ENCODE assay signal across 7 cellular contexts in genomic region chr17:1399366-1399678, GRCh38. TPM values are rescaled to one million over a fixed set of nuclear protein-coding genes. Genes with fewer than 3 reads are reported as not detected.
DNase-seq lines count a peak whose midpoint lies in the region; ATAC-seq and TF ChIP-seq lines count a peak whose summit lies in the region.

No MANE protein-coding gene starts in this region.

- 0% methylated on average over 21 of the region's 21 CpGs for WGBS in heart right ventricle, 2 donors

- H3K27ac ChIP-seq in heart right ventricle (peak overlapping the region; percentile 90 to 97 (median 96)), gastrocnemius medialis (peak overlapping the region; percentile 96 to 100 (median 98))

- ATAC-seq in GM19372 (IDR thresholded peaks at IDR 0.05; ENCODE audit: low read depth, unreplicated experiment) (peak; percentile 13), HG03135 (IDR thresholded peaks at IDR 0.05; ENCODE audit: unreplicated experiment) (peak; percentile 12), heart right ventricle (peak in 7 of 8 donors; percentile 36 to 72 (median 59)), gastrocnemius medialis (peak; percentile 10 to 22), GM19397 (IDR thresholded peaks at IDR 0.05; ENCODE audit: unreplicated experiment) (no peak)
- peak; percentile 28 for ATAC-seq in activated T-helper 17 cell treated with anti-CD3 and anti-CD28 coated beads, Interleukin-2, amount 50 U/mL, for 72 hours (replicated peaks)

- H3K4me3 Mint-ChIP-seq in activated T-helper 17 cell treated with anti-CD3 and anti-CD28 coated beads, Interleukin-2, amount 50 U/mL, for 72 hours, result peak overlapping the region; percentile 100

- peaks cover 11% of the 10 kb centered on the region for H3K4me1 Mint-ChIP-seq in activated T-helper 17 cell treated with anti-CD3 and anti-CD28 coated beads, Interleukin-2, amount 50 U/mL, for 72 hours

- H3K4me3 ChIP-seq in heart right ventricle (peak overlapping the region; percentile 67 to 94 (median 80)), gastrocnemius medialis (peak overlapping the region; percentile 82 to 96 (median 92))

- H3K36me3 Mint-ChIP-seq in activated T-helper 17 cell treated with anti-CD3 and anti-CD28 coated beads, Interleukin-2, amount 50 U/mL, for 72 hours (ENCODE audit: low read depth), result peaks cover 63% of the 10 kb centered on the region

- peak overlapping the region; percentile 100 for H3K27ac Mint-ChIP-seq in activated T-helper 17 cell treated with anti-CD3 and anti-CD28 coated beads, Interleukin-2, amount 50 U/mL, for 72 hours

- H3K27me3 Mint-ChIP-seq in activated T-helper 17 cell treated with anti-CD3 and anti-CD28 coated beads, Interleukin-2, amount 50 U/mL, for 72 hours, result no peaks in the 10 kb centered on the region

- DNase-seq in heart right ventricle, result no peak
- DNase-seq in gastrocnemius medialis, result no peak
- no peak for DNase-seq in NCI-H446 (lab: John Stamatoyannopoulos, UW)

- TF ChIP-seq CTCF in heart right ventricle (IDR thresholded peaks at IDR 0.05) (no peak), gastrocnemius medialis (IDR thresholded peaks at IDR 0.05 in 4 of 5, conservative IDR thresholded peaks at IDR 0.05 in 1 of 5) (no peak)

- H3K9me3 ChIP-seq in heart right ventricle (no peaks in the 10 kb centered on the region), gastrocnemius medialis (no peaks in the 10 kb centered on the region)

- no peak for TF ChIP-seq POLR2A in gastrocnemius medialis (IDR thresholded peaks at IDR 0.05)

- intact Hi-C loops in heart right ventricle (cut with DNase I) (loop anchor here in 4 of 10 donors (5.0 to 10.0 kb wide), 3 partner anchors 37 to 58 kb away; partner anchors contain the start of gene CRK (in 2 of the 4)), gastrocnemius medialis (cut with DNase I; ENCODE audit: low total_unique reads) (no loop called here)

- peaks cover 0 to 16% (median 0%) of the 10 kb centered on the region in 9 donors for H3K36me3 ChIP-seq in heart right ventricle
- H3K36me3 ChIP-seq in gastrocnemius medialis, result no peaks in the 10 kb centered on the region

- H3K4me1 ChIP-seq in heart right ventricle, result peaks cover 5 to 51% (median 48%) of the 10 kb centered on the region in 9 donors
- H3K4me1 ChIP-seq in gastrocnemius medialis, result peaks cover 35 to 42% of the 10 kb centered on the region in 2 donors

- no peaks in the 10 kb centered on the region for H3K9me3 Mint-ChIP-seq in activated T-helper 17 cell treated with anti-CD3 and anti-CD28 coated beads, Interleukin-2, amount 50 U/mL, for 72 hours

- H3K27me3 ChIP-seq in heart right ventricle (no peaks in the 10 kb centered on the region), gastrocnemius medialis (no peaks in the 10 kb centered on the region)

- in situ Hi-C loops in gastrocnemius medialis (cut with MboI; ENCODE audit: low sequenced_read_pairs in 4 of 4), result no loop called here

RNA-seq across cellular contexts. Expression of gene YWHAE, which starts 0.7 kb away (rescaled TPM):
- 100 to 1,000 TPM; 247 to 515 TPM for total RNA-seq in activated T-helper 17 cell treated with anti-CD3 and anti-CD28 coated beads, Interleukin-2, amount 50 U/mL, for 72 hours
- total RNA-seq in heart right ventricle (100 to 1,000 TPM; 600 to 791 (median 620) TPM), gastrocnemius medialis (1,000 to 10,000 TPM in 3 of 4 donors, 100 to 1,000 TPM in 1; 915 to 1,814 (median 1,174) TPM)
- polyA plus RNA-seq in heart right ventricle, result 100 to 1,000 TPM; 478 to 505 TPM

RNA-seq across cellular contexts. Expression of gene CRK, which starts 56.7 kb away (rescaled TPM):
- 10 to 100 TPM; 15.5 to 21.6 TPM for total RNA-seq in activated T-helper 17 cell treated with anti-CD3 and anti-CD28 coated beads, Interleukin-2, amount 50 U/mL, for 72 hours
- total RNA-seq in heart right ventricle (10 to 100 TPM; 30.4 to 47.5 (median 37.9) TPM), gastrocnemius medialis (10 to 100 TPM; 48.6 to 64.6 (median 56.7) TPM)
- 10 to 100 TPM; 22.2 to 29.4 TPM for polyA plus RNA-seq in heart right ventricle
